Comparison of ENCODE assay signal across 27 cellular contexts in the genomic region with DNA sequence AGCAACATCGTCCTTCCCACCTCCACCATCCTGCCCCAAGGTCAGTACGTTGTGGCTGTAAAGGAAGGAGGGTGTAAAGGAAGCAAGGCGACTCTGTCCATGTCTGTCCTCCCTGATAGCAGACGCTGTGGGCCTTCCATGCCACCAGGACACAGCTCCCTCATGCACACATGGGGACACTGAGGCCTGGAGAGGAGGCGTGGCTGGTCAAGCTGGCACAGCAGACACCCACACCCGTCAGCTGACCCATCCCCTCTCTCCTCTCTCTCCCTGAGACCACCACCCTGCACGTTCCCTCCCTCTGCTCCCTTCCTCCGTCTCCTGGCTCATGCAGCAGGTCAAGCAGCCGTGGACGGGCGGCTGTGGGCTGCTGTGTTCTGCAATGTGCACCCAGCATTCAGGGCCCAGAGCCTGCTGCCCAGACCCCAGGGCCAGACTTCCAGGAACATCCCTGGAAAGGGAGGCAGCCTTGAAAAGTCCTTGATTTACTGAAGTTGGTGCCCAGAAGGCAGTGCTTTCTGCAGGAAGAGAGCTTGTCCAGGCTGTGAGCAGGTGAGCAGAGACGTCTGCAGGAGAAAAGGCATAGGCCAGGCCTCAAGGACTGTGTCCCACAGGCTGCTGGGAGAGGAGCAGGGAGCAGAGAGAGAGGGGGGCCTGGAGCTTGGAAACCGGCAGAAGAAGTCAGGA.
"Had no signal": no experiment of that assay in that cellular context is flagged by ENCODE, and none has a peak within 500 bp of the region (broad histone marks: within the 10 kb centered on the region; RNA-seq: fewer than 3 reads in every experiment).

No MANE protein-coding gene starts in this region.

- H3K27ac Mint-ChIP-seq: memory B cell; naive thymus-derived CD8-positive, alpha-beta T cell; stimulated activated effector memory CD8-positive, alpha-beta T cell treated with anti-CD3 and anti-CD28 coated beads, Interleukin-12 subunit alpha, Interleukin-12 subunit beta, amount 100 ng/mL, for 72 hours had no signal

- H3K4me1 Mint-ChIP-seq: memory B cell; naive thymus-derived CD8-positive, alpha-beta T cell; stimulated activated effector memory CD8-positive, alpha-beta T cell treated with anti-CD3 and anti-CD28 coated beads, Interleukin-12 subunit alpha, Interleukin-12 subunit beta, amount 100 ng/mL, for 72 hours had no signal

- ATAC-seq: esophagus mucosa; gastrocnemius medialis; left ventricle myocardium superior; naive thymus-derived CD8-positive, alpha-beta T cell; psoas muscle; right cardiac atrium; stimulated activated effector memory CD8-positive, alpha-beta T cell treated with anti-CD3 and anti-CD28 coated beads, Interleukin-12 subunit alpha, Interleukin-12 subunit beta, amount 100 ng/mL, for 72 hours had no signal

- H3K27me3 ChIP-seq: dorsolateral prefrontal cortex, gastrocnemius medialis, hepatocyte, ovary, sigmoid colon, stomach, thyroid gland, upper lobe of left lung, uterus had no signal

- H3K4me3 Mint-ChIP-seq: memory B cell; naive thymus-derived CD8-positive, alpha-beta T cell; stimulated activated effector memory CD8-positive, alpha-beta T cell treated with anti-CD3 and anti-CD28 coated beads, Interleukin-12 subunit alpha, Interleukin-12 subunit beta, amount 100 ng/mL, for 72 hours had no signal

- H3K4me3 ChIP-seq: dorsolateral prefrontal cortex, gastrocnemius medialis, hepatocyte, lung, ovary, psoas muscle, sigmoid colon, stomach, thyroid gland, upper lobe of left lung, uterus had no signal

- H3K9me3 ChIP-seq: gastrocnemius medialis, ovary, psoas muscle, sigmoid colon, stomach, thyroid gland, upper lobe of left lung, uterus had no signal

- H3K79me2 ChIP-seq: hepatocyte had no signal

- DNase-seq: caudate nucleus; cerebellar nuclear complex; dorsolateral prefrontal cortex; effector CD4-positive, alpha-beta T cell; foreskin fibroblast; gastrocnemius medialis; kidney glomerular epithelial cell; left ventricle myocardium superior; naive thymus-derived CD8-positive, alpha-beta T cell; occipital lobe; psoas muscle; right cardiac atrium; sigmoid colon; stimulated activated CD4-positive, alpha-beta T cell treated with anti-CD3 and anti-CD28 coated beads, Interleukin-2, amount 100 ng/mL, for 24 hours; stimulated activated CD4-positive, alpha-beta T cell treated with anti-CD3 and anti-CD28 coated beads, Interleukin-4, amount 100 ng/mL, for 24 hours; stimulated activated naive CD4-positive, alpha-beta T cell treated with Interleukin-2 at 50 U/mL for 16 hours; thyroid gland; uterus had no signal

- H3K36me3 Mint-ChIP-seq: memory B cell; naive thymus-derived CD8-positive, alpha-beta T cell; stimulated activated effector memory CD8-positive, alpha-beta T cell treated with anti-CD3 and anti-CD28 coated beads, Interleukin-12 subunit alpha, Interleukin-12 subunit beta, amount 100 ng/mL, for 72 hours had no signal

- H3K36me3 ChIP-seq: gastrocnemius medialis, ovary, sigmoid colon, stomach, thyroid gland, upper lobe of left lung, uterus had no signal

- H3K9me3 Mint-ChIP-seq: memory B cell; naive thymus-derived CD8-positive, alpha-beta T cell; stimulated activated effector memory CD8-positive, alpha-beta T cell treated with anti-CD3 and anti-CD28 coated beads, Interleukin-12 subunit alpha, Interleukin-12 subunit beta, amount 100 ng/mL, for 72 hours had no signal

- H3K4me2 ChIP-seq: hepatocyte had no signal

- H3K27ac ChIP-seq: dorsolateral prefrontal cortex, epithelial cell of prostate, gastrocnemius medialis, hepatocyte, ovary, psoas muscle, sigmoid colon, stomach, thyroid gland, upper lobe of left lung, uterus had no signal

- H2AFZ ChIP-seq: hepatocyte had no signal
